ENCODE assay signal across 8 cellular contexts in genomic region chr14:20461230-20462141, GRCh38. TPM values are rescaled to one million over a fixed set of nuclear protein-coding genes. Genes with fewer than 3 reads are reported as not detected.
A peak's percentile ranks its signal among the peaks of the same experiment; 100 is the strongest.
DNase-seq lines count a peak whose midpoint lies in the region; ATAC-seq and TF ChIP-seq lines count a peak whose summit lies in the region.

Gene PIP4P1, minus strand, starts transcription at chr14:20461434. Its CDS starts 109 bp downstream, at chr14:20461325.

- H3F3A ChIP-seq in SU-DHL-6 (ENCODE audit: insufficient read depth) = peaks cover 35% of the 10 kb centered on the region

- H3K4me1 ChIP-seq in osteoblast (ENCODE audit: insufficient read depth, low read length) (peaks cover 19% of the 10 kb centered on the region), thoracic aorta (ENCODE audit: control insufficient read depth in 1 of 2, low read depth in 2 of 2) (peaks cover 10 to 17% of the 10 kb centered on the region in 2 donors)

- no peaks in the 10 kb centered on the region for H3K27me3 ChIP-seq in SU-DHL-6 (ENCODE audit: low read length)
- H3K27me3 ChIP-seq in osteoblast (ENCODE audit: insufficient read depth, low read length) = peaks cover 5% of the 10 kb centered on the region
- no peaks in the 10 kb centered on the region for H3K27me3 ChIP-seq in thoracic aorta (replicated peaks; ENCODE audit: insufficient read depth)

- no peaks in the 10 kb centered on the region for H3K27me3 Mint-ChIP-seq in activated naive CD8-positive, alpha-beta T cell treated with anti-CD3 and anti-CD28 coated beads, Interleukin-2, amount 10 ng/mL, durations not matched to agents 7 days and 5 days
- peaks cover 10% of the 10 kb centered on the region for H3K27me3 Mint-ChIP-seq in glutamatergic neuron (ENCODE audit: unreplicated experiment)

- ATAC-seq in HG02678 (IDR thresholded peaks at IDR 0.05; ENCODE audit: unreplicated experiment) = peak; percentile 92
- ATAC-seq in activated naive CD8-positive, alpha-beta T cell treated with anti-CD3 and anti-CD28 coated beads, Interleukin-2, amount 10 ng/mL, durations not matched to agents 7 days and 5 days (ENCODE audit: low read depth) = peak; percentile 96
- ATAC-seq in thoracic aorta (ENCODE audit: insufficient number of reproducible peaks, low FRiP score, low read depth) = peak; percentile 99

- TF ChIP-seq CTCF in SU-DHL-6 (IDR thresholded peaks at IDR 0.05; ENCODE audit: insufficient read depth, low read length, poor library complexity, severe bottlenecking) (no peak), glutamatergic neuron (IDR thresholded peaks at IDR 0.05; ENCODE audit: partially characterized antibody, unreplicated experiment) (no peak), osteoblast (IDR thresholded peaks at IDR 0.05; ENCODE audit: extremely low read depth, low read depth, low read length) (no peak), thoracic aorta (IDR thresholded peaks at IDR 0.05) (no peak)

- no peaks in the 10 kb centered on the region for H3K9me3 Mint-ChIP-seq in activated naive CD8-positive, alpha-beta T cell treated with anti-CD3 and anti-CD28 coated beads, Interleukin-2, amount 10 ng/mL, durations not matched to agents 7 days and 5 days
- peaks cover 13% of the 10 kb centered on the region for H3K9me3 Mint-ChIP-seq in glutamatergic neuron (ENCODE audit: unreplicated experiment)

- no peaks in the 10 kb centered on the region for H3K9me2 ChIP-seq in SU-DHL-6 (replicated peaks; ENCODE audit: insufficient read depth, low read length)

- peaks cover 18% of the 10 kb centered on the region for H3K36me3 Mint-ChIP-seq in activated naive CD8-positive, alpha-beta T cell treated with anti-CD3 and anti-CD28 coated beads, Interleukin-2, amount 10 ng/mL, durations not matched to agents 7 days and 5 days
- no peaks in the 10 kb centered on the region for H3K36me3 Mint-ChIP-seq in glutamatergic neuron (ENCODE audit: unreplicated experiment)

- peak within 1 kb of the TSS; percentile 95 for H3K9ac ChIP-seq in SU-DHL-6 (ENCODE audit: low read length)

- peak within 1 kb of the TSS; percentile 93 for H3K27ac Mint-ChIP-seq in activated naive CD8-positive, alpha-beta T cell treated with anti-CD3 and anti-CD28 coated beads, Interleukin-2, amount 10 ng/mL, durations not matched to agents 7 days and 5 days
- peak within 1 kb of the TSS; percentile 76 for H3K27ac Mint-ChIP-seq in glutamatergic neuron (ENCODE audit: unreplicated experiment)

- H4K20me1 ChIP-seq in SU-DHL-6 (ENCODE audit: low read depth, low read length) (no peaks in the 10 kb centered on the region; the same call in 1 of the 2 replicates), osteoblast (ENCODE audit: insufficient read depth, low read length) (peaks cover 7% of the 10 kb centered on the region)

- TF ChIP-seq POLR2A in GM10847 (IDR thresholded peaks at IDR 0.05; ENCODE audit: extremely low read depth, insufficient read length) = peak; percentile 61

- peak within 1 kb of the TSS; percentile 98 for H3K4me3 Mint-ChIP-seq in activated naive CD8-positive, alpha-beta T cell treated with anti-CD3 and anti-CD28 coated beads, Interleukin-2, amount 10 ng/mL, durations not matched to agents 7 days and 5 days
- peak within 1 kb of the TSS; percentile 94 for H3K4me3 Mint-ChIP-seq in glutamatergic neuron (ENCODE audit: unreplicated experiment)

- H3K4me1 Mint-ChIP-seq in activated naive CD8-positive, alpha-beta T cell treated with anti-CD3 and anti-CD28 coated beads, Interleukin-2, amount 10 ng/mL, durations not matched to agents 7 days and 5 days = peaks cover 27% of the 10 kb centered on the region
- peaks cover 24% of the 10 kb centered on the region for H3K4me1 Mint-ChIP-seq in glutamatergic neuron (ENCODE audit: low read depth, unreplicated experiment)

- peak within 1 kb of the TSS; percentile 85 for H3K27ac ChIP-seq in SU-DHL-6 (ENCODE audit: low read depth, low read length)
- peak within 1 kb of the TSS; percentile 82 for H3K27ac ChIP-seq in osteoblast (ENCODE audit: low read depth, low read length)
- peak within 1 kb of the TSS; percentile 71 to 84 for H3K27ac ChIP-seq in thoracic aorta

- H3K36me3 ChIP-seq in SU-DHL-6 (ENCODE audit: low read length) (peaks cover 7% of the 10 kb centered on the region), osteoblast (ENCODE audit: insufficient read depth, low read length) (peaks cover 35% of the 10 kb centered on the region), thoracic aorta (peaks cover 23% of the 10 kb centered on the region)

- peak within 1 kb of the TSS; percentile 25 for H2AFZ ChIP-seq in SU-DHL-6 (ENCODE audit: low read depth, low read length, severe bottlenecking)
- peak within 1 kb of the TSS; percentile 87 for H2AFZ ChIP-seq in osteoblast (ENCODE audit: low read length)

- H3K4me2 ChIP-seq in SU-DHL-6 (ENCODE audit: low read depth, low read length, poor library complexity, severe bottlenecking) (peak within 1 kb of the TSS; percentile 87), osteoblast (ENCODE audit: insufficient read depth, low read length) (peak within 1 kb of the TSS; percentile 98)

- H3K9me3 ChIP-seq in SU-DHL-6 (ENCODE audit: insufficient read depth, low read length) (no peaks in the 10 kb centered on the region; the same call in 1 of the 2 replicates), osteoblast (ENCODE audit: low read depth, low read length) (no peaks in the 10 kb centered on the region), thoracic aorta (no peaks in the 10 kb centered on the region)

- POLR2A ChIA-PET in activated naive CD8-positive, alpha-beta T cell treated with anti-CD3 and anti-CD28 coated beads, Interleukin-2, amount 10 ng/mL, durations not matched to agents 7 days and 5 days (lab: Charles Lee) = interaction anchor here (0.7 to 2.9 kb wide), 12 partner anchors 8 to 221 kb away, joined by 3 to 29 read pairs (median 8); partner anchors contain the start of genes PARP2, PNP and TEP1

- peak; percentile 98 for DNase-seq in NCI-H128 (lab: John Stamatoyannopoulos, UW; ENCODE audit: unreplicated experiment)
- DNase-seq in activated naive CD8-positive, alpha-beta T cell treated with anti-CD3 and anti-CD28 coated beads, Interleukin-2, amount 10 ng/mL, durations not matched to agents 7 days and 5 days = peak; percentile 97
- DNase-seq in glutamatergic neuron = peak; percentile 97
- peak; percentile 99 for DNase-seq in osteoblast (ENCODE audit: insufficient read length, low spot score, missing footprints)
- peak; percentile 99 for DNase-seq in thoracic aorta (ENCODE audit: low spot score)

- peaks cover 19% of the 10 kb centered on the region for H3K79me2 ChIP-seq in SU-DHL-6 (ENCODE audit: insufficient read depth, low read length)
- peaks cover 46% of the 10 kb centered on the region for H3K79me2 ChIP-seq in osteoblast (ENCODE audit: insufficient read depth, low read length)

- H3K4me3 ChIP-seq in SU-DHL-6 (ENCODE audit: insufficient read depth, low read length, poor library complexity, severe bottlenecking) (peak within 1 kb of the TSS; percentile 76), osteoblast (ENCODE audit: insufficient read depth, low read length) (peak within 1 kb of the TSS; percentile 88), thoracic aorta (peak within 1 kb of the TSS; percentile 95)

RNA-seq across cellular contexts. Expression of gene PIP4P1, which starts in this region (rescaled TPM):
- 10 to 100 TPM; 42.4 to 45.8 TPM for total RNA-seq in activated naive CD8-positive, alpha-beta T cell treated with anti-CD3 and anti-CD28 coated beads, Interleukin-2, amount 10 ng/mL, durations not matched to agents 7 days and 5 days
- total RNA-seq in glutamatergic neuron (ENCODE audit: unreplicated experiment) = 49.1 TPM
- total RNA-seq in osteoblast = 41.0 and 46.3 TPM in 2 replicates
- 10 to 100 TPM; 11.6 to 13.8 TPM for total RNA-seq in thoracic aorta

Comparison
In these comparisons a context has a peak if more than half of its experiments do, and no peak if none do; other contexts are left out.
1. Peak in every context shown above with its lines: DNase-seq, ATAC-seq, H3K4me3 ChIP-seq and H3K27ac ChIP-seq.